Comparison of ENCODE assay signal across 19 cellular contexts in genomic region chr5:100758780-100759179, GRCh38.
"Had no signal": no experiment of that assay in that cellular context is flagged by ENCODE, and none has a peak within 500 bp of the region (broad histone marks: within the 10 kb centered on the region; RNA-seq: fewer than 3 reads in every experiment).

No MANE protein-coding gene starts in this region.

- H3K9me3 ChIP-seq: esophagus squamous epithelium, thyroid gland had no signal

- H3K36me3 ChIP-seq: brain microvascular endothelial cell, esophagus squamous epithelium, thyroid gland had no signal

- H3K27ac ChIP-seq: brain microvascular endothelial cell, esophagus squamous epithelium, thyroid gland, VCaP had no signal

- H3K9me3 Mint-ChIP-seq: naive thymus-derived CD8-positive, alpha-beta T cell had no signal

- H3K4me3 ChIP-seq: esophagus squamous epithelium, thyroid gland had no signal

- H3K36me3 Mint-ChIP-seq: naive thymus-derived CD8-positive, alpha-beta T cell had no signal

- H3K4me3 Mint-ChIP-seq: naive thymus-derived CD8-positive, alpha-beta T cell had no signal

- DNase-seq: activated CD4-positive, alpha-beta T cell treated with anti-CD3 and anti-CD28 coated beads, Interleukin-2, amount 50 U/mL, for 1 hour; activated CD4-positive, CD25-positive, alpha-beta regulatory T cell treated with anti-CD3 and anti-CD28 coated beads, Interleukin-2, amount 50 U/mL, for 72 hours; activated CD8-positive, alpha-beta memory T cell treated with anti-CD3 and anti-CD28 coated beads, Interleukin-2, amount 50 U/mL, for 4 hours; activated effector memory CD4-positive, alpha-beta T cell treated with anti-CD3 and anti-CD28 coated beads, Interleukin-2, amount 50 U/mL, for 16 hours; activated naive CD4-positive, alpha-beta T cell treated with anti-CD3 and anti-CD28 coated beads, Interleukin-2, amount 50 U/mL, for 16 hours; activated T-cell treated with anti-CD3 and anti-CD28 coated beads, Interleukin-2, amount 50 U/mL, for 48 hours; aorta; brain microvascular endothelial cell; effector CD4-positive, alpha-beta T cell; esophagus squamous epithelium; mesenchymal stem cell; naive thymus-derived CD8-positive, alpha-beta T cell; posterior cingulate gyrus; retina; stimulated activated CD8-positive, alpha-beta memory T cell treated with anti-CD3 and anti-CD28 coated beads, Interleukin-4, amount 100 ng/mL, for 48 hours; stimulated activated naive CD4-positive, alpha-beta T cell treated with Interleukin-2 at 50 U/mL for 16 hours; thyroid gland had no signal

- H3K27me3 ChIP-seq: brain microvascular endothelial cell, esophagus squamous epithelium, thyroid gland had no signal

- H3K4me1 ChIP-seq: esophagus squamous epithelium, thyroid gland had no signal

- FAIRE-seq: endothelial cell of umbilical vein had no signal

- H3K27ac Mint-ChIP-seq: naive thymus-derived CD8-positive, alpha-beta T cell had no signal

- H3K4me1 Mint-ChIP-seq: naive thymus-derived CD8-positive, alpha-beta T cell had no signal
